ENCODE assay signal across 8 cellular contexts in genomic region chr3:46496745-46497555, GRCh38. TPM values are rescaled to one million over a fixed set of nuclear protein-coding genes. Genes with fewer than 3 reads are reported as not detected.
DNase-seq lines count a peak whose midpoint lies in the region; ATAC-seq, FAIRE-seq and TF ChIP-seq lines count a peak whose summit lies in the region.

No MANE protein-coding gene starts in this region.

- no peaks in the 10 kb centered on the region for H3K9me3 ChIP-seq in heart right ventricle
- H3K9me3 ChIP-seq in endothelial cell of umbilical vein (replicated peaks; ENCODE audit: control insufficient read depth, insufficient read depth, low read length) = no peaks in the 10 kb centered on the region
- no peaks in the 10 kb centered on the region for H3K9me3 ChIP-seq in psoas muscle

- no peaks in the 10 kb centered on the region for H3K79me2 ChIP-seq in endothelial cell of umbilical vein (ENCODE audit: control insufficient read depth, insufficient read depth, low read length)

- peak overlapping the region; percentile 43 for H2AFZ ChIP-seq in endothelial cell of umbilical vein (ENCODE audit: low read depth, low read length)

- no peaks in the 10 kb centered on the region for H4K20me1 ChIP-seq in endothelial cell of umbilical vein (replicated peaks; ENCODE audit: control insufficient read depth, extremely low read depth, insufficient read depth, low read length)

- FAIRE-seq in endothelial cell of umbilical vein (lab: Jason Lieb, UNC) = peak; percentile 86

- H3K9me1 ChIP-seq in endothelial cell of umbilical vein (replicated peaks; ENCODE audit: control insufficient read depth, extremely low read depth, insufficient read depth, low read length) = no peaks in the 10 kb centered on the region

- 56 to 60% methylated on average over 9 of the region's 9 CpGs for WGBS in heart right ventricle, 2 donors
- 60 to 71% (median 65%) methylated on average over 9 of the region's 9 CpGs for WGBS in psoas muscle, 3 donors

- no peak overlapping the region for H3K4me2 ChIP-seq in endothelial cell of umbilical vein (ENCODE audit: insufficient read depth, low read length)

- POLR2A ChIA-PET in endothelial cell of umbilical vein (lab: Charles Lee) = no interaction called here

- no peak overlapping the region for H3K9ac ChIP-seq in endothelial cell of umbilical vein (replicated peaks; ENCODE audit: extremely low read depth, insufficient read depth, low read length)

- H3K4me1 ChIP-seq in heart right ventricle = peaks cover 0 to 30% (median 10%) of the 10 kb centered on the region in 9 donors
- H3K4me1 ChIP-seq in endothelial cell of umbilical vein (ENCODE audit: control insufficient read depth, extremely low read depth, insufficient read depth, low read length) = peaks cover 12% of the 10 kb centered on the region
- H3K4me1 ChIP-seq in psoas muscle = peaks cover 16% of the 10 kb centered on the region

- no peak overlapping the region for H3K27ac ChIP-seq in heart right ventricle
- no peak overlapping the region for H3K27ac ChIP-seq in endothelial cell of umbilical vein (ENCODE audit: insufficient read depth, low read depth, low read length)
- no peak overlapping the region for H3K27ac ChIP-seq in psoas muscle

- intact Hi-C loops in heart right ventricle (cut with DNase I) (loop anchor here in 1 of 10 donors (5.0 kb wide), 1 partner anchor 55 kb away; no protein-coding TSS in a partner anchor), cardiac septum (cut with DNase I) (loop anchor here (10.0 kb wide), 1 partner anchor 398 kb away; no protein-coding TSS in a partner anchor), endothelial cell of umbilical vein (cut with micrococcal nuclease) (loop anchor here (2.0 kb wide), 1 partner anchor 62 kb away; no protein-coding TSS in a partner anchor), psoas muscle (cut with DNase I) (no loop called here)

- no peak for TF ChIP-seq POLR2A in endothelial cell of umbilical vein (IDR thresholded peaks at IDR 0.05; ENCODE audit: low read depth, low read length)

- ATAC-seq in heart right ventricle (peak in 2 of 8 donors; percentile 12 to 17), psoas muscle (no peak), HG03025 (IDR thresholded peaks at IDR 0.05; ENCODE audit: low FRiP score, unreplicated experiment) (no peak)

- H3K36me3 ChIP-seq in heart right ventricle = no peaks in the 10 kb centered on the region
- H3K36me3 ChIP-seq in endothelial cell of umbilical vein (ENCODE audit: control insufficient read depth in 2 of 2, extremely low read depth in 1 of 2, insufficient read depth in 2 of 2, low read length in 2 of 2) = no peaks in the 10 kb centered on the region
- no peaks in the 10 kb centered on the region for H3K36me3 ChIP-seq in psoas muscle (ENCODE audit: insufficient read depth in 1 of 2, low read depth in 1 of 2)

- no peaks in the 10 kb centered on the region for H3K27me3 ChIP-seq in heart right ventricle
- H3K27me3 ChIP-seq in endothelial cell of umbilical vein (ENCODE audit: control insufficient read depth in 2 of 2, insufficient read depth in 2 of 2, low read length in 2 of 2) = no peaks in the 10 kb centered on the region
- no peaks in the 10 kb centered on the region for H3K27me3 ChIP-seq in psoas muscle (ENCODE audit: insufficient read depth in 3 of 3, low read length in 2 of 3)

- TF ChIP-seq CTCF in heart right ventricle (IDR thresholded peaks at IDR 0.05) (peak in 6 of 9 donors; percentile 12 to 46 (median 28)), WI38 (IDR thresholded peaks at IDR 0.05; ENCODE audit: low read depth, low read length) (peak; percentile 41; the same call in 1 of the 2 replicates), endothelial cell of umbilical vein (IDR thresholded peaks at IDR 0.05; ENCODE audit: extremely low read depth in 1 of 2, insufficient read depth in 1 of 2, low read depth in 1 of 2, low read length in 2 of 2) (peak; percentile 25 to 28), psoas muscle (IDR thresholded peaks at IDR 0.05) (no peak)

- CTCF ChIA-PET in endothelial cell of umbilical vein (lab: Charles Lee) = interaction anchor here (0.7 to 5.4 kb wide), 17 partner anchors 8 to 132 kb away, joined by 3 to 47 read pairs (median 5); partner anchors contain the start of gene LRRC2

- DNase-seq in heart right ventricle = no peak
- DNase-seq in cardiac septum (ENCODE audit: low spot score) = no peak
- DNase-seq in endothelial cell of umbilical vein (ENCODE audit: low read depth, low spot score) = peak; percentile 36
- peak; percentile 31 for DNase-seq in stimulated activated CD8-positive, alpha-beta memory T cell treated with anti-CD3 and anti-CD28 coated beads, Interleukin-15, amount 100 ng/mL, for 1 hour (ENCODE audit: low read depth)
- DNase-seq in globus pallidus (ENCODE audit: low spot score) = no peak
- DNase-seq in psoas muscle = no peak

- BruUV-seq in endothelial cell of umbilical vein (replicated peaks; lab: Mats Ljungman, UMichigan) = no TSS peak

- H3K4me3 ChIP-seq in heart right ventricle (no peak overlapping the region), WI38 (ENCODE audit: low read depth, low read length) (no peak overlapping the region), endothelial cell of umbilical vein (replicated peaks in 1 of 3; ENCODE audit: insufficient read depth in 1 of 3, low read depth in 1 of 3, low read length in 3 of 3) (no peak overlapping the region), psoas muscle (no peak overlapping the region)

- dilution Hi-C loops in endothelial cell of umbilical vein (cut with MboI; ENCODE audit: extremely low pct_ligation_motif_present, low sequenced_read_pairs) = no loop called here

TF ChIP-seq in endothelial cell of umbilical vein, 7 proteins besides CTCF, POLR2A, EP300 and RAD21:
- TF ChIP-seq MYC (IDR thresholded peaks at IDR 0.05; ENCODE audit: low read depth, low read length) = no peak
- TF ChIP-seq GATA2 (IDR thresholded peaks at IDR 0.05; ENCODE audit: insufficient read depth, insufficient read length, low read depth, low read length) = no peak
- TF ChIP-seq JUN (IDR thresholded peaks at IDR 0.05; ENCODE audit: borderline replicate concordance, insufficient read depth, insufficient read length, low read depth) = no peak
- TF ChIP-seq POLR2AphosphoS5 (IDR thresholded peaks at IDR 0.05; ENCODE audit: insufficient read depth, low read depth, low read length) = no peak
TF ChIP-seq in endothelial cell of umbilical vein: peak in this region for 0.

RNA-seq across cellular contexts. Expression of gene RTP3, which starts 0.8 kb away (rescaled TPM):
- not detected for total RNA-seq in heart right ventricle
- polyA plus RNA-seq in heart right ventricle = not detected
- total RNA-seq in cardiac septum = not detected
- total RNA-seq in endothelial cell of umbilical vein = not detected in 2 replicates
- polyA plus RNA-seq in endothelial cell of umbilical vein = 0.06 TPM in 1 of 2 replicates, not detected in the other
- not detected in 2 replicates for polyA plus RNA-seq in endothelial cell of umbilical vein (2011; cell fraction: cytosol; rRNA removed)
- not detected in 2 replicates for polyA plus RNA-seq in endothelial cell of umbilical vein (2011; cell fraction: nucleus; rRNA removed)
- polyA plus RNA-seq in endothelial cell of umbilical vein (2012) = not detected in 2 replicates
- polyA minus RNA-seq in endothelial cell of umbilical vein = not detected in 2 replicates
- polyA minus RNA-seq in endothelial cell of umbilical vein (2011; cell fraction: cytosol; rRNA and poly(A)+ RNA removed) = not detected
- 0.34 TPM in 1 of 2 replicates, not detected in the other for polyA minus RNA-seq in endothelial cell of umbilical vein (2011; cell fraction: nucleus; rRNA and poly(A)+ RNA removed)
- total RNA-seq in psoas muscle = not detected
- under 1 TPM in 1 of 3 donors, not detected in 2; 0.01 TPM for polyA plus RNA-seq in psoas muscle

RNA-seq across cellular contexts. Expression of gene LTF, which starts 32.2 kb away (rescaled TPM):
- total RNA-seq in heart right ventricle (1 to 10 TPM; 1.7 to 7.7 (median 3.1) TPM), cardiac septum (5.4 TPM), endothelial cell of umbilical vein (not detected in 2 replicates), psoas muscle (1 to 10 TPM; 2.0 to 3.8 (median 3.2) TPM)
- polyA plus RNA-seq in heart right ventricle (1 to 10 TPM; 2.6 to 3.0 TPM), endothelial cell of umbilical vein (not detected in 2 replicates), psoas muscle (1 to 10 TPM in 1 of 3 donors, under 1 TPM in 2; 0.73 to 1.9 (median 0.94) TPM)
- polyA plus RNA-seq in endothelial cell of umbilical vein (2011; cell fraction: cytosol; rRNA removed) = not detected in 2 replicates
- polyA plus RNA-seq in endothelial cell of umbilical vein (2011; cell fraction: nucleus; rRNA removed) = not detected in 2 replicates
- 0.51 TPM in 1 of 2 replicates, not detected in the other for polyA plus RNA-seq in endothelial cell of umbilical vein (2012)
- not detected in 2 replicates for polyA minus RNA-seq in endothelial cell of umbilical vein
- polyA minus RNA-seq in endothelial cell of umbilical vein (2011; cell fraction: cytosol; rRNA and poly(A)+ RNA removed) = not detected
- polyA minus RNA-seq in endothelial cell of umbilical vein (2011; cell fraction: nucleus; rRNA and poly(A)+ RNA removed) = not detected in 2 replicates

Comparison
In these comparisons a context has a peak if more than half of its experiments do, and no peak if none do; other contexts are left out.
1. DNase-seq: peak in endothelial cell of umbilical vein (single experiment) and stimulated activated CD8-positive, alpha-beta memory T cell treated with anti-CD3 and anti-CD28 coated beads, Interleukin-15, amount 100 ng/mL, for 1 hour (single experiment); none in heart right ventricle (0 of 2), cardiac septum (single experiment), globus pallidus (single experiment) and psoas muscle (0 of 2).
2. intact Hi-C loops: an anchor here in cardiac septum (10.0 kb wide) and endothelial cell of umbilical vein (2.0 kb wide); none called in psoas muscle.